ENCODE assay signal across 9 cellular contexts in the genomic region with DNA sequence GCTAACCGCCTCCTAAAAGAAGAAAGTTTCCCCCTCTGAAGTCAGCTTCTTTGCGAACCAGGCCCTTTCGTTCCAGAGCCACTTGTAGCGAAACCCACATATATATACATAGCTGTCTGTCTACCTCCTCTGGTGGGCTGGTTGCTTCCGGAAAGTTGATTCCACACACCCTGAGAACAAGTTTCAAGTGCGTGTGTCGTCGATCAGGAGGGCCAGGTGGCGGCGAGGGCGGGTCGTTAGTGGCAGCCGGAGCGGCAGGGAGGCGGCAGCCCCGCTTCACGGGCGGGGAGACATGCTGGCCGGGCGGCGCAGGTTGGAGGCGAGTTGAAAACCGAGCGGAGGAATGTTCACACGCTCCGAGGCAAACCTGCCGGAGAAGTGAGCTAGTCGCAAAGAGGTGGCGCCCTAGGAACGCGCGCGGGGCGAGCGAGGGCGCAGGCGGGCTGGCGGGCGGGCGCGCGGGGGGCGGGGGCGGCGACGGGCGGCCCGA. TPM values are rescaled to one million over a fixed set of nuclear protein-coding genes. Genes with fewer than 3 reads are reported as not detected.
A peak's percentile ranks its signal among the peaks of the same experiment; 100 is the strongest.
DNase-seq lines count a peak whose midpoint lies in the region; ATAC-seq and TF ChIP-seq lines count a peak whose summit lies in the region.
"Had no signal": no experiment of that assay in that cellular context is flagged by ENCODE, and none has a peak within 500 bp of the region (broad histone marks: within the 10 kb centered on the region; RNA-seq: fewer than 3 reads in every experiment).

No MANE protein-coding gene starts in this region.

- peak overlapping the region; percentile 67 for H3K4me3 ChIP-seq in GM08714 (ENCODE audit: low read length)

- H3K4me1 Mint-ChIP-seq in IgD-negative memory B cell, result peaks cover 13 to 16% (median 14%) of the 10 kb centered on the region in 3 donors
- H3K4me1 Mint-ChIP-seq in WTC11, result peaks cover 49% of the 10 kb centered on the region

- H3K27ac Mint-ChIP-seq in IgD-negative memory B cell (peak overlapping the region in 1 of 3 donors; percentile 71), WTC11 (no peak overlapping the region)

- ATAC-seq in GM21723 (IDR thresholded peaks at IDR 0.05; ENCODE audit: unreplicated experiment) (peak; percentile 84), WTC11 (peak; percentile 48)

- H3K4me3 Mint-ChIP-seq in IgD-negative memory B cell, result peak overlapping the region; percentile 22 to 95 (median 88)
- peak overlapping the region; percentile 72 for H3K4me3 Mint-ChIP-seq in WTC11

- POLR2A ChIA-PET in WTC11 (lab: Charles Lee), result no interaction called here

- H3K36me3 Mint-ChIP-seq in IgD-negative memory B cell (no peaks in the 10 kb centered on the region), WTC11 (no peaks in the 10 kb centered on the region)

- H3K9me3 Mint-ChIP-seq in IgD-negative memory B cell (no peaks in the 10 kb centered on the region), WTC11 (no peaks in the 10 kb centered on the region)

- TF ChIP-seq CTCF in WTC11 (IDR thresholded peaks at IDR 0.05), result no peak

- CTCF ChIA-PET in WTC11 (lab: Charles Lee), result interaction anchor here (0.7 to 0.9 kb wide), 2 partner anchors 141 to 151 kb away, joined by 3 read pairs; no protein-coding TSS in a partner anchor

- H3K27me3 Mint-ChIP-seq in IgD-negative memory B cell (peaks cover 71% of the 10 kb centered on the region), WTC11 (ENCODE audit: low read depth) (peaks cover 95% of the 10 kb centered on the region)

- DNase-seq in WTC11 (ENCODE audit: low spot score) (peak; percentile 81), medulla oblongata (ENCODE audit: extremely low spot score) (peak; percentile 21), COLO829 (ENCODE audit: low spot score) (no peak)
- DNase-seq in effector CD4-positive, alpha-beta T cell, result peak; percentile 7
- peak; percentile 50 to 52 for DNase-seq in stimulated activated CD8-positive, alpha-beta memory T cell treated with anti-CD3 and anti-CD28 coated beads, Interleukin-2, amount 100 ng/mL, for 48 hours (ENCODE audit: low read depth in 2 of 2)

TF ChIP-seq in WTC11, 78 proteins besides CTCF, POLR2A, EP300 and RAD21:
- 0 out of 2 replicates have a peak, but pooled peaks have one; percentile 3 for TF ChIP-seq FOXP1 (CRISPR knock-in tag; IDR thresholded peaks at IDR 0.05; ENCODE audit: borderline replicate concordance)
- TF ChIP-seq, protein P1, sequence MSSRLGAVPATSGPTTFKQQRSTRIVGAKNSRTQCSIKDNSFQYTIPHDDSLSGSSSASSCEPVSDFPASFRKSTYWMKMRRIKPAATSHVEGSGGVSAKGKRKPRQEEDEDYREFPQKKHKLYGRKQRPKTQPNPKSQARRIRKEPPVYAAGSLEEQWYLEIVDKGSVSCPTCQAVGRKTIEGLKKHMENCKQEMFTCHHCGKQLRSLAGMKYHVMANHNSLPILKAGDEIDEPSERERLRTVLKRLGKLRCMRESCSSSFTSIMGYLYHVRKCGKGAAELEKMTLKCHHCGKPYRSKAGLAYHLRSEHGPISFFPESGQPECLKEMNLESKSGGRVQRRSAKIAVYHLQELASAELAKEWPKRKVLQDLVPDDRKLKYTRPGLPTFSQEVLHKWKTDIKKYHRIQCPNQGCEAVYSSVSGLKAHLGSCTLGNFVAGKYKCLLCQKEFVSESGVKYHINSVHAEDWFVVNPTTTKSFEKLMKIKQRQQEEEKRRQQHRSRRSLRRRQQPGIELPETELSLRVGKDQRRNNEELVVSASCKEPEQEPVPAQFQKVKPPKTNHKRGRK (CRISPR knock-in tag; IDR thresholded peaks at IDR 0.05; ENCODE audit: borderline replicate concordance), result no peak
- TF ChIP-seq GABPB1 (CRISPR knock-in tag; IDR thresholded peaks at IDR 0.05), result 0 out of 2 replicates have a peak, but pooled peaks have one; percentile 20
- TF ChIP-seq ZNF416 (CRISPR knock-in tag; IDR thresholded peaks at IDR 0.05), result 0 out of 2 replicates have a peak, but pooled peaks have one; percentile 33

RNA-seq across cellular contexts. Expression of a gene that starts 2.6 kb away (rescaled TPM):
- not detected for polyA plus RNA-seq in IgD-negative memory B cell
- total RNA-seq in WTC11 (2021), result not detected in 3 replicates
- total RNA-seq: frontal cortex had no signal
